In genomic region chr19:43235686-43236085, GRCh38 we compare ENCODE assay signal across 11 cellular contexts. TPM values are rescaled to one million over a fixed set of nuclear protein-coding genes. Genes with fewer than 3 reads are reported as not detected.
DNase-seq lines count a peak whose midpoint lies in the region; FAIRE-seq and TF ChIP-seq lines count a peak whose summit lies in the region.
"Not testable (repeated sequence)": the region's sequence is repeated elsewhere in the genome, so short reads cannot be mapped to it uniquely, and the experiment has no call there.
"Had no signal": no experiment of that assay in that cellular context is flagged by ENCODE, and none has a peak within 500 bp of the region (broad histone marks: within the 10 kb centered on the region; RNA-seq: fewer than 3 reads in every experiment).

No MANE protein-coding gene starts in this region.

- CTCF ChIA-PET in Calu3 (lab: Charles Lee), result interaction anchor here (0.5 kb wide), 1 partner anchor 23 kb away, joined by 3 read pairs; no protein-coding TSS in a partner anchor

- in situ Hi-C loops in SK-MEL-5 (cut with HindIII; ENCODE audit: low pct_unique_long_range_greater_than_20kb, low sequenced_read_pairs); brain microvascular endothelial cell (cut with HindIII; ENCODE audit: low pct_ligation_motif_present, low sequenced_read_pairs): not testable (repeated sequence)

- not testable (repeated sequence) for H3K9me3 ChIP-seq in MG63

- not testable (repeated sequence) for H3K27ac ChIP-seq in brain microvascular endothelial cell

- peak; percentile 90 for FAIRE-seq in G401.6 (lab: Jason Lieb, UNC)

- intact Hi-C loops in Calu3 (cut with micrococcal nuclease; ENCODE audit: unreplicated experiment), result loop anchor here (2.0 kb wide), 1 partner anchor 29 kb away; no protein-coding TSS in a partner anchor

- not testable (repeated sequence) for H3K4me3 ChIP-seq in MG63; brain microvascular endothelial cell (ENCODE audit: low read depth, low read length)

- not testable (repeated sequence) for H3K36me3 ChIP-seq in MG63; brain microvascular endothelial cell (replicated peaks)

- BruUV-seq in Calu3 (replicated peaks; lab: Mats Ljungman, UMichigan), result not testable (repeated sequence)

- peaks cover 17% of the 10 kb centered on the region for H3K4me1 Mint-ChIP-seq in Calu3 (ENCODE audit: low read depth, unreplicated experiment)

- not testable (repeated sequence) for H3K4me3 Mint-ChIP-seq in Calu3 (ENCODE audit: low read depth, unreplicated experiment)

- peaks cover 13% of the 10 kb centered on the region for H3K9me3 Mint-ChIP-seq in Calu3 (ENCODE audit: low read depth, unreplicated experiment)

- H3K27me3 ChIP-seq in MG63; brain microvascular endothelial cell (replicated peaks): not testable (repeated sequence)

- H3K36me3 Mint-ChIP-seq in Calu3 (ENCODE audit: insufficient read depth, unreplicated experiment), result not testable (repeated sequence)

- TF ChIP-seq CTCF in Calu3 (IDR thresholded peaks at IDR 0.05; ENCODE audit: unreplicated experiment); brain microvascular endothelial cell (IDR thresholded peaks at IDR 0.05; ENCODE audit: low read depth, low read length, missing control alignments): not testable (repeated sequence)

- not testable (repeated sequence) for H3K27me3 Mint-ChIP-seq in Calu3 (ENCODE audit: unreplicated experiment)

- peak overlapping the region; percentile 56 for H3K27ac Mint-ChIP-seq in Calu3 (ENCODE audit: unreplicated experiment)

- DNase-seq in Calu3, result peak; percentile 50
- DNase-seq in HT-29 (ENCODE audit: low spot score), result peak; percentile 36
- DNase-seq in MG63, result peak; percentile 35
- peak; percentile 15 for DNase-seq in SK-MEL-5 (ENCODE audit: low read depth, low spot score)
- DNase-seq in brain microvascular endothelial cell, result peak; percentile 2
- peak; percentile 19 for DNase-seq in dermis blood vessel endothelial cell
- DNase-seq in iris pigment epithelial cell (ENCODE audit: low read depth), result peak; percentile 28

RNA-seq across cellular contexts. Expression of gene PSG4, which starts 30.2 kb away (rescaled TPM):
- total RNA-seq in Calu3 (2022) (11.2 and 11.9 TPM in 2 replicates), dermis blood vessel endothelial cell (0.14 TPM in 1 of 2 replicates, not detected in the other)
- total RNA-seq in HT-29 (2014; rRNA removed; shearing (Covaris generic)), result not detected in 2 replicates
- not detected in 2 replicates for total RNA-seq in MG63 (2014; rRNA removed; shearing (Covaris generic); ENCODE audit: low replicate concordance)
- 2.5 and 4.1 TPM in 2 replicates for total RNA-seq in SK-MEL-5 (2014; rRNA removed; shearing (Covaris generic))
- polyA plus RNA-seq in SK-MEL-5 (2015; cell fraction: cytosol; rRNA removed), result 6.3 and 7.9 TPM in 2 replicates
- polyA plus RNA-seq in SK-MEL-5 (2015; cell fraction: nucleus; rRNA removed), result 10.8 and 14.1 TPM in 2 replicates
- total RNA-seq: CD4-positive, alpha-beta memory T cell; H1 had no signal
- polyA plus RNA-seq: CD4-positive, alpha-beta memory T cell; H1; IgD-negative memory B cell had no signal

RNA-seq across cellular contexts. Expression of gene PSG9, which starts 33.6 kb away (rescaled TPM):
- 0.17 TPM in 1 of 2 replicates, not detected in the other for total RNA-seq in Calu3 (2022)
- not detected in 2 replicates for total RNA-seq in HT-29 (2014; rRNA removed; shearing (Covaris generic))
- not detected in 2 replicates for total RNA-seq in MG63 (2014; rRNA removed; shearing (Covaris generic); ENCODE audit: low replicate concordance)
- total RNA-seq in SK-MEL-5 (2014; rRNA removed; shearing (Covaris generic)), result 0.40 TPM in 1 of 2 replicates, not detected in the other
- 0.28 and 0.38 TPM in 2 replicates for polyA plus RNA-seq in SK-MEL-5 (2015; cell fraction: cytosol; rRNA removed)
- not detected in 2 replicates for polyA plus RNA-seq in SK-MEL-5 (2015; cell fraction: nucleus; rRNA removed)
- 0.19 TPM in 1 of 2 replicates, not detected in the other for total RNA-seq in dermis blood vessel endothelial cell
- total RNA-seq: CD4-positive, alpha-beta memory T cell; H1 had no signal
- polyA plus RNA-seq: CD4-positive, alpha-beta memory T cell; H1; IgD-negative memory B cell had no signal

RNA-seq across cellular contexts. Expression of gene PSG5, which starts 49.4 kb away (rescaled TPM):
- total RNA-seq in Calu3 (2022) (not detected in 2 replicates), dermis blood vessel endothelial cell (0.09 TPM in 1 of 2 replicates, not detected in the other)
- not detected in 2 replicates for total RNA-seq in HT-29 (2014; rRNA removed; shearing (Covaris generic))
- 9.5 and 9.7 TPM in 2 replicates for total RNA-seq in MG63 (2014; rRNA removed; shearing (Covaris generic); ENCODE audit: low replicate concordance)
- not detected in 2 replicates for total RNA-seq in SK-MEL-5 (2014; rRNA removed; shearing (Covaris generic))
- polyA plus RNA-seq in SK-MEL-5 (2015; cell fraction: cytosol; rRNA removed), result 0.53 TPM in 1 of 2 replicates, not detected in the other
- polyA plus RNA-seq in SK-MEL-5 (2015; cell fraction: nucleus; rRNA removed), result not detected in 2 replicates
- total RNA-seq: CD4-positive, alpha-beta memory T cell; H1 had no signal
- polyA plus RNA-seq: CD4-positive, alpha-beta memory T cell; H1; IgD-negative memory B cell had no signal
